In the genomic region with DNA sequence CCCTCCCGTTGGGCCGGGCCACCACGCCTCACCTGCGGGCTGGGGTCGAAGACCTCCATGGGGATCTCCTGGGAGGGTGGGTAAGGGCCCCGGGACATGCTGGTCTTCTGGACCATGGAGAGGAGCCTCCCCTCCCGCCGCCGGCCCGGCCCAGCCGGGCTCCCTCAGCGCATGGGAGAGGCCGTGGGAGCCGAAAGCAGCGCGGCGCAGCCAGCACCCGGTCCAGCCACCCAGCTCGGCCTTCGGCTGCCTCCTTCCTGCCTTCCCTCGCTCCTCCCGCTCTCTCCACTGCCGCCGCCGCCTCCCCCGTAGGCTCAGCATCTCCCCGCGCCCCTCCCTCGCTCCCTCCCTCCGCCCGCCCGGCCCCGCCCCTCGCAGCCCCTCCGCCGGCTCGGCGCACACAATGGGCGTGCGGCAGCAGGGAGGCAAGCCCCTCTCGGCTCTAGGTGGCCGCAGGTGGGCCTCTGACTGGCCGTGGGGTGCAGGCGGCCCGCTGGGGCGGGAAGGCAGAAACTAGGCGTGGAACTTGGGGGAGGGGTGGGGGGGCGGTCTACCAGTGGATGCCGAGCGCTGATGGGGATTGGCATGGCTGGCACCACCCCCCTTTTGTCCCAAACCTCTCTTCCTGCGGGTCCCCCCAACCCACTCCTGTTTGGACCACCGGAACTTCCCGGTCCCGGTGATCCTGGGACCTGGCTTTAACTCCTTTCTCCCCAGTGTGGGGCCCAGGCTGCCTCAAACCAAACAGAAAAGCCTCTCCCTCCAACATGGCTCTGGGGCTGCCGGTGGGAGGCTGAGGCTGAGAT, we compare ENCODE assay signal across 8 cellular contexts. TPM values are rescaled to one million over a fixed set of nuclear protein-coding genes. Genes with fewer than 3 reads are reported as not detected.
DNase-seq lines count a peak whose midpoint lies in the region; ATAC-seq, FAIRE-seq and TF ChIP-seq lines count a peak whose summit lies in the region.

Gene CACNB1, minus strand, starts transcription at position 290 of the 806 bp plus-strand sequence. Its CDS starts 174 bp downstream, at position 116.

- H3K4me1 ChIP-seq in HUES48 (ENCODE audit: control insufficient read depth, insufficient read depth, low read length) = peaks cover 30% of the 10 kb centered on the region
- peaks cover 17% of the 10 kb centered on the region for H3K4me1 ChIP-seq in fibroblast of lung (ENCODE audit: control insufficient read depth, extremely low read depth, insufficient read depth, low read length)

- H3K9ac ChIP-seq in HUES48 (ENCODE audit: low read depth, low read length) (no peak within 1 kb of the TSS; the same call in 1 of the 2 replicates), fibroblast of lung (ENCODE audit: insufficient read depth, low read length) (peak within 1 kb of the TSS; percentile 62)

- no peaks in the 10 kb centered on the region for H3K9me3 ChIP-seq in HUES48 (ENCODE audit: control insufficient read depth, insufficient read depth, low read length)
- H3K9me3 ChIP-seq in fibroblast of lung (ENCODE audit: control insufficient read depth, insufficient read depth, low read depth, low read length) = no peaks in the 10 kb centered on the region

- H2AFZ ChIP-seq in fibroblast of lung (ENCODE audit: low read length) = peak within 1 kb of the TSS; percentile 49

- H3K4me3 ChIP-seq in HUES48 (ENCODE audit: low read depth, low read length) (peak within 1 kb of the TSS; percentile 81), fibroblast of lung (replicated peaks in 1 of 4; ENCODE audit: control extremely low read depth in 1 of 4, insufficient read depth in 1 of 4, low read depth in 3 of 4, low read length in 4 of 4) (peak within 1 kb of the TSS; percentile 61 to 84 (median 68))

- FAIRE-seq in RCC 7860 (lab: Jason Lieb, UNC) = no peak

- H3K36me3 ChIP-seq in HUES48 (ENCODE audit: control insufficient read depth, insufficient read depth, low read length) = peaks cover 35% of the 10 kb centered on the region
- H3K36me3 ChIP-seq in fibroblast of lung (ENCODE audit: control insufficient read depth, insufficient read depth, low read length) = peaks cover 15% of the 10 kb centered on the region

- peak within 1 kb of the TSS; percentile 81 to 99 (median 96) for H3K4me3 Mint-ChIP-seq in naive thymus-derived CD8-positive, alpha-beta T cell
- peak within 1 kb of the TSS; percentile 95 for H3K4me3 Mint-ChIP-seq in stimulated activated effector memory CD8-positive, alpha-beta T cell treated with anti-CD3 and anti-CD28 coated beads, Interleukin-12 subunit alpha, Interleukin-12 subunit beta, amount 100 ng/mL, for 72 hours

- peak within 1 kb of the TSS; percentile 79 for H3K4me2 ChIP-seq in fibroblast of lung (ENCODE audit: extremely low read depth, insufficient read depth, low read length)

- TF ChIP-seq CTCF in fibroblast of lung (conservative IDR thresholded peaks at IDR 0.05 in 1 of 2, IDR thresholded peaks at IDR 0.05 in 1 of 2; ENCODE audit: low read depth in 1 of 2, low read length in 2 of 2) = no peak

- H3K27me3 ChIP-seq in HUES48 (ENCODE audit: control insufficient read depth, insufficient read depth, low read length) = no peaks in the 10 kb centered on the region
- H3K27me3 ChIP-seq in fibroblast of lung (ENCODE audit: control insufficient read depth, insufficient read depth, low read length) = no peaks in the 10 kb centered on the region

- no peaks in the 10 kb centered on the region for H4K20me1 ChIP-seq in fibroblast of lung (ENCODE audit: control insufficient read depth, extremely low read depth, insufficient read depth, low read length)

- H3K27me3 Mint-ChIP-seq in naive thymus-derived CD8-positive, alpha-beta T cell = no peaks in the 10 kb centered on the region

- POLR2A ChIA-PET in naive thymus-derived CD8-positive, alpha-beta T cell (lab: Charles Lee) = interaction anchor here (0.7 to 1.3 kb wide), 4 partner anchors 11 to 194 kb away, joined by 3 read pairs; no protein-coding TSS in a partner anchor

- H3K27ac ChIP-seq in HUES48 (ENCODE audit: low read depth, low read length) (peak within 1 kb of the TSS; percentile 78), fibroblast of lung (ENCODE audit: insufficient read depth, low read length) (peak within 1 kb of the TSS; percentile 41)

- DNase-seq in DMS 273 treated with DMSO at 0.1 percent for 48 hours (lab: John Stamatoyannopoulos, UW) = peak; percentile 40
- DNase-seq in RCC 7860 (ENCODE audit: low spot score) = peak; percentile 52
- peak; percentile 40 to 60 for DNase-seq in activated T-helper 1 cell treated with anti-CD3 and anti-CD28 coated beads, Interleukin-2, amount 50 U/mL, for 16 hours (ENCODE audit: low read depth in 1 of 2, low spot score in 1 of 2)
- peak; percentile 62 to 81 for DNase-seq in fibroblast of lung (ENCODE audit: low read depth in 2 of 2)
- peak in 9 of 10 donors; percentile 27 to 79 (median 55) for DNase-seq in naive thymus-derived CD8-positive, alpha-beta T cell
- peak; percentile 62 to 82 for DNase-seq in stimulated activated effector memory CD8-positive, alpha-beta T cell treated with anti-CD3 and anti-CD28 coated beads, Interleukin-12 subunit alpha, Interleukin-12 subunit beta, amount 100 ng/mL, for 72 hours (ENCODE audit: low spot score in 2 of 2)

- ATAC-seq in naive thymus-derived CD8-positive, alpha-beta T cell = peak; percentile 29 to 59
- peak; percentile 75 for ATAC-seq in stimulated activated effector memory CD8-positive, alpha-beta T cell treated with anti-CD3 and anti-CD28 coated beads, Interleukin-12 subunit alpha, Interleukin-12 subunit beta, amount 100 ng/mL, for 72 hours
- no peak for ATAC-seq in HG02610 (IDR thresholded peaks at IDR 0.05; ENCODE audit: unreplicated experiment)

- peak within 1 kb of the TSS; percentile 31 to 100 (median 99) for H3K27ac Mint-ChIP-seq in naive thymus-derived CD8-positive, alpha-beta T cell
- H3K27ac Mint-ChIP-seq in stimulated activated effector memory CD8-positive, alpha-beta T cell treated with anti-CD3 and anti-CD28 coated beads, Interleukin-12 subunit alpha, Interleukin-12 subunit beta, amount 100 ng/mL, for 72 hours = peak within 1 kb of the TSS; percentile 83

- H3K36me3 Mint-ChIP-seq in naive thymus-derived CD8-positive, alpha-beta T cell = peaks cover 2 to 33% (median 12%) of the 10 kb centered on the region in 3 donors
- H3K36me3 Mint-ChIP-seq in stimulated activated effector memory CD8-positive, alpha-beta T cell treated with anti-CD3 and anti-CD28 coated beads, Interleukin-12 subunit alpha, Interleukin-12 subunit beta, amount 100 ng/mL, for 72 hours = peaks cover 47% of the 10 kb centered on the region

- H3K4me1 Mint-ChIP-seq in naive thymus-derived CD8-positive, alpha-beta T cell = peaks cover 22 to 70% (median 63%) of the 10 kb centered on the region in 4 donors
- peaks cover 76% of the 10 kb centered on the region for H3K4me1 Mint-ChIP-seq in stimulated activated effector memory CD8-positive, alpha-beta T cell treated with anti-CD3 and anti-CD28 coated beads, Interleukin-12 subunit alpha, Interleukin-12 subunit beta, amount 100 ng/mL, for 72 hours

- H3K79me2 ChIP-seq in fibroblast of lung (ENCODE audit: control insufficient read depth, insufficient read depth, low read length) = peaks cover 39% of the 10 kb centered on the region

- H3K9me3 Mint-ChIP-seq in naive thymus-derived CD8-positive, alpha-beta T cell = no peaks in the 10 kb centered on the region
- no peaks in the 10 kb centered on the region for H3K9me3 Mint-ChIP-seq in stimulated activated effector memory CD8-positive, alpha-beta T cell treated with anti-CD3 and anti-CD28 coated beads, Interleukin-12 subunit alpha, Interleukin-12 subunit beta, amount 100 ng/mL, for 72 hours

RNA-seq across cellular contexts. Expression of gene CACNB1, which starts in this region (rescaled TPM):
- 2.3 and 5.9 TPM in 2 replicates for total RNA-seq in fibroblast of lung
- 4.2 and 5.7 TPM in 2 replicates for polyA plus RNA-seq in fibroblast of lung
- polyA plus RNA-seq in fibroblast of lung (2012) = 4.6 and 6.2 TPM in 2 replicates
- polyA minus RNA-seq in fibroblast of lung (ENCODE audit: low replicate concordance) = 5.1 and 5.8 TPM in 2 replicates
- total RNA-seq in naive thymus-derived CD8-positive, alpha-beta T cell = 10 to 100 TPM; 11.8 to 12.0 TPM
- under 1 TPM in 2 of 3 donors, not detected in 1; 0.75 to 0.82 TPM for polyA plus RNA-seq in naive thymus-derived CD8-positive, alpha-beta T cell
